ENCODE assay signal across 1 cellular context in the genomic region with DNA sequence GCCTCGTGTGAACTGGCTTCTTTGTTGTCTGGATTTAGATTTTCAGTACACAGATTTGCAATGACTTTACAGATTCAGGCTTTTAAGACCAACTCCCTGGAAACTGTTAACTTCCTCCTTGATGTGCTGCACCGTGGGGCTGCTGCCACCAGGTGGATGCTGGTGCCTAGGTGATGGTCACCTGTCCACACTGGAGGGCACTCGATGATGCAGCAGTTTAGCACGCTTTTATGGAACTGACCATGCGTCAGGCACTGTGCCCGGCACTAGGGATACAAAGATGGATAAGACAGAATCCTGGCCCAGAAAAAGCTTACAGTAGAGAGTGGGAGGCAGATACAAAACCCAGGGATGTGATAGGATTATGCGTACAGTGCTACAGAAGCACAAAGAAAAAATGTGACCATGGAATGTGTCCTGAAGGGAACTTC.
A peak's percentile ranks its signal among the peaks of the same experiment; 100 is the strongest.
TF ChIP-seq lines count a peak whose summit lies in the region.

No MANE protein-coding gene starts in this region.

TF ChIP-seq in HepG2, 621 proteins besides CTCF, POLR2A, EP300 and RAD21 (continued from another document):
- TF ChIP-seq ZNF687 (CRISPR knock-in tag; IDR thresholded peaks at IDR 0.05) (0 out of 2 replicates have a peak, but pooled peaks have one; percentile 10), ZNF775 (CRISPR knock-in tag; IDR thresholded peaks at IDR 0.05; ENCODE audit: borderline replicate concordance) (no peak), ZGPAT (CRISPR knock-in tag; IDR thresholded peaks at IDR 0.05) (no peak), MED1 (CRISPR knock-in tag; IDR thresholded peaks at IDR 0.05) (peak; percentile 28; the same call in 1 of the 2 replicates), SMC3 (IDR thresholded peaks at IDR 0.05; ENCODE audit: low read length) (peak; percentile 81), MXD3 (CRISPR knock-in tag; IDR thresholded peaks at IDR 0.05) (no peak), BCL6 (CRISPR knock-in tag; IDR thresholded peaks at IDR 0.05) (0 out of 2 replicates have a peak, but pooled peaks have one; percentile 11), HMG20B (CRISPR knock-in tag; conservative IDR thresholded peaks at IDR 0.05) (no peak), ZNF451 (CRISPR knock-in tag; IDR thresholded peaks at IDR 0.05) (no peak), ZNF292 (CRISPR knock-in tag; IDR thresholded peaks at IDR 0.05; ENCODE audit: borderline replicate concordance, low read depth) (no peak), ARNT (IDR thresholded peaks at IDR 0.05) (no peak), YY1 (IDR thresholded peaks at IDR 0.05; ENCODE audit: insufficient read depth, insufficient replicate concordance, low read depth, low read length) (peak; percentile 29), KDM6A (CRISPR knock-in tag; IDR thresholded peaks at IDR 0.05; ENCODE audit: low read depth) (no peak), REPIN1 (CRISPR knock-in tag; IDR thresholded peaks at IDR 0.05; ENCODE audit: borderline replicate concordance, low read depth) (peak; percentile 18; the same call in 1 of the 2 replicates)
- TF ChIP-seq, protein P1, sequence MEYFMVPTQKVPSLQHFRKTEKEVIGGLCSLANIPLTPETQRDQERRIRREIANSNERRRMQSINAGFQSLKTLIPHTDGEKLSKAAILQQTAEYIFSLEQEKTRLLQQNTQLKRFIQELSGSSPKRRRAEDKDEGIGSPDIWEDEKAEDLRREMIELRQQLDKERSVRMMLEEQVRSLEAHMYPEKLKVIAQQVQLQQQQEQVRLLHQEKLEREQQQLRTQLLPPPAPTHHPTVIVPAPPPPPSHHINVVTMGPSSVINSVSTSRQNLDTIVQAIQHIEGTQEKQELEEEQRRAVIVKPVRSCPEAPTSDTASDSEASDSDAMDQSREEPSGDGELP (IDR thresholded peaks at IDR 0.05; ENCODE audit: borderline replicate concordance, low read depth), result peak; percentile 41; the same call in 1 of the 2 replicates
- TF ChIP-seq, protein P2, sequence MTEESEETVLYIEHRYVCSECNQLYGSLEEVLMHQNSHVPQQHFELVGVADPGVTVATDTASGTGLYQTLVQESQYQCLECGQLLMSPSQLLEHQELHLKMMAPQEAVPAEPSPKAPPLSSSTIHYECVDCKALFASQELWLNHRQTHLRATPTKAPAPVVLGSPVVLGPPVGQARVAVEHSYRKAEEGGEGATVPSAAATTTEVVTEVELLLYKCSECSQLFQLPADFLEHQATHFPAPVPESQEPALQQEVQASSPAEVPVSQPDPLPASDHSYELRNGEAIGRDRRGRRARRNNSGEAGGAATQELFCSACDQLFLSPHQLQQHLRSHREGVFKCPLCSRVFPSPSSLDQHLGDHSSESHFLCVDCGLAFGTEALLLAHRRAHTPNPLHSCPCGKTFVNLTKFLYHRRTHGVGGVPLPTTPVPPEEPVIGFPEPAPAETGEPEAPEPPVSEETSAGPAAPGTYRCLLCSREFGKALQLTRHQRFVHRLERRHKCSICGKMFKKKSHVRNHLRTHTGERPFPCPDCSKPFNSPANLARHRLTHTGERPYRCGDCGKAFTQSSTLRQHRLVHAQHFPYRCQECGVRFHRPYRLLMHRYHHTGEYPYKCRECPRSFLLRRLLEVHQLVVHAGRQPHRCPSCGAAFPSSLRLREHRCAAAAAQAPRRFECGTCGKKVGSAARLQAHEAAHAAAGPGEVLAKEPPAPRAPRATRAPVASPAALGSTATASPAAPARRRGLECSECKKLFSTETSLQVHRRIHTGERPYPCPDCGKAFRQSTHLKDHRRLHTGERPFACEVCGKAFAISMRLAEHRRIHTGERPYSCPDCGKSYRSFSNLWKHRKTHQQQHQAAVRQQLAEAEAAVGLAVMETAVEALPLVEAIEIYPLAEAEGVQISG (CRISPR knock-in tag; IDR thresholded peaks at IDR 0.05), result 0 out of 2 replicates have a peak, but pooled peaks have one; percentile 19
